8 cellular contexts compared by ENCODE assay signal in genomic region chr2:225041871-225042799, GRCh38. TPM values are rescaled to one million over a fixed set of nuclear protein-coding genes. Genes with fewer than 3 reads are reported as not detected.
A peak's percentile ranks its signal among the peaks of the same experiment; 100 is the strongest.
DNase-seq lines count a peak whose midpoint lies in the region; ATAC-seq, FAIRE-seq and TF ChIP-seq lines count a peak whose summit lies in the region.

Gene DOCK10, minus strand, starts transcription at chr2:225042468. Its CDS starts 94 bp downstream, at chr2:225042374.

- peaks cover 0 to 3% (median 0%) of the 10 kb centered on the region in 3 donors for H3K4me1 ChIP-seq in pancreas
- no peaks in the 10 kb centered on the region for H3K4me1 ChIP-seq in urinary bladder (ENCODE audit: insufficient read depth)

- intact Hi-C loops in pancreas (cut with DNase I) = no loop called here

- H3K36me3 Mint-ChIP-seq in glutamatergic neuron (ENCODE audit: unreplicated experiment) = no peaks in the 10 kb centered on the region

- no peaks in the 10 kb centered on the region for H3K9me3 ChIP-seq in pancreas

- H3K27me3 Mint-ChIP-seq in glutamatergic neuron (ENCODE audit: unreplicated experiment) = peaks cover 10% of the 10 kb centered on the region

- H3K27ac ChIP-seq in pancreas = peak within 1 kb of the TSS in 1 of 4 donors; percentile 3
- H3K27ac ChIP-seq in urinary bladder (ENCODE audit: low read depth) = no peak within 1 kb of the TSS

- no peak within 1 kb of the TSS for H3K27ac Mint-ChIP-seq in glutamatergic neuron (ENCODE audit: unreplicated experiment)

- peak; percentile 47 for DNase-seq in NK-92 treated with Interleukin-12 subunit alpha and Interleukin-12 subunit beta, amount 100 ng/mL, for 24 hours (lab: John Stamatoyannopoulos, UW)
- no peak for DNase-seq in NK-92 (lab: John Stamatoyannopoulos, UW; ENCODE audit: unreplicated experiment)
- DNase-seq in RPMI7951 (ENCODE audit: low read depth) = peak; percentile 69
- DNase-seq in activated naive CD4-positive, alpha-beta T cell treated with Interleukin-2 at 50 U/mL for 16 hours = peak; percentile 74
- DNase-seq in glutamatergic neuron = peak; percentile 55
- DNase-seq in pancreas = peak in 4 of 6 donors; percentile 16 to 69 (median 43)

- peaks cover 0 to 3% (median 0%) of the 10 kb centered on the region in 4 donors for H3K27me3 ChIP-seq in pancreas

- peaks cover 8% of the 10 kb centered on the region for H3K9me3 Mint-ChIP-seq in glutamatergic neuron (ENCODE audit: unreplicated experiment)

- peak within 1 kb of the TSS; percentile 84 for H3K4me3 Mint-ChIP-seq in glutamatergic neuron (ENCODE audit: unreplicated experiment)

- H3K4me3 ChIP-seq in pancreas (peak within 1 kb of the TSS; percentile 6 to 58 (median 34)), urinary bladder (ENCODE audit: low read depth, low read length) (peak within 1 kb of the TSS; percentile 72)

- no peak for TF ChIP-seq CTCF in glutamatergic neuron (IDR thresholded peaks at IDR 0.05; ENCODE audit: partially characterized antibody, unreplicated experiment)
- no peak for TF ChIP-seq CTCF in pancreas (IDR thresholded peaks at IDR 0.05)

- ATAC-seq in HG02973 (IDR thresholded peaks at IDR 0.05; ENCODE audit: unreplicated experiment) (peak; percentile 23), pancreas (peak; percentile 43 to 69 (median 63))

- no peak for FAIRE-seq in pancreas (lab: Jason Lieb, UNC)

- peaks cover 4% of the 10 kb centered on the region for H3K4me1 Mint-ChIP-seq in glutamatergic neuron (ENCODE audit: low read depth, unreplicated experiment)

- WGBS in pancreas, 2 donors = 1 to 2% methylated on average over 66 to 112 of the region's 112 CpGs
- under 1% methylated on average over 112 of the region's 112 CpGs for WGBS in urinary bladder

- no peaks in the 10 kb centered on the region for H3K36me3 ChIP-seq in pancreas
- no peaks in the 10 kb centered on the region for H3K36me3 ChIP-seq in urinary bladder (ENCODE audit: insufficient read depth)

RNA-seq across cellular contexts. Expression of gene DOCK10, which starts in this region (rescaled TPM):
- total RNA-seq in RPMI7951 (2014; rRNA removed; shearing (Covaris generic)) = 42.8 and 45.6 TPM in 2 replicates
- total RNA-seq in glutamatergic neuron (ENCODE audit: unreplicated experiment) = 1.1 TPM
- total RNA-seq in pancreas = 10 to 100 TPM in 1 of 6 donors, 1 to 10 TPM in 5; 1.1 to 16.3 (median 3.6) TPM
- polyA plus RNA-seq in pancreas = 1 to 10 TPM in 1 of 2 donors, under 1 TPM in 1; 0.95 to 3.2 TPM
- total RNA-seq in urinary bladder = 41.2 TPM
- 3.8 TPM for polyA plus RNA-seq in urinary bladder
